20 cellular contexts compared by ENCODE assay signal in the genomic region with DNA sequence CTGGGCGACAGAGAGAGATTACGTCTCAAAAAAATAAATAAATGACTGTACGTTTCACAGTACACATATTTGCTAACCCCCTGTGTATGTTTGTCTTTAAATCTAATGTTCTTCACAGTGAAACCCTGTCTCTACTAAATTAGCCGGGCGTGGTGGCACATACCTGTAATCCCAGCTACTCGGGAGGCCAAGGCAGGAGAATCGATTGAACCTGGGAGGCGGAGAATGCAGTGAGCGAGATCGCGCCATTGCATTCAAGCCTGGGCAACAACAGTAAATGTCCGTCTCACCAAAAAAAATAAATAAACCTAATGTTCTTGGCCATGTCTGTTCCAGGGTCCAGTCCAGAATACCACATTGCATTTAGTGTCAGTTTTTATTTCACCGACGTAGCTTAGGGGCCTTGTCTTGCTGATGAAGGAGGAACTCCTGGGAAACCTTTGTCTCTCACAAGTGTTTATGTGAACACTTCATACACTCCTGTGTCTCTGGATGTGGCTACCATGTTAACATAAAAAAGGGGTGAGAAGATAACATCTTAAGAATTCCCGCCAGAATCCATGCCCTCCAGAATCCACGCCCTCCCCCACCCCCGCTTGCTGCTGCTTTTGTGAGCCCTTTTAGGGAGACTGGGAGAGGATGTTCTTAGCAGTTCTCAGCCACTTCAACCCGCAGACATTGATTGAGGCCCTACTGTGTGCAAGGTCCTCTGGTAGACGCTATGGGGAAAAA. TPM values are rescaled to one million over a fixed set of nuclear protein-coding genes. Genes with fewer than 3 reads are reported as not detected.
DNase-seq lines count a peak whose midpoint lies in the region; ATAC-seq and TF ChIP-seq lines count a peak whose summit lies in the region.
"Had no signal": no experiment of that assay in that cellular context is flagged by ENCODE, and none has a peak within 500 bp of the region (broad histone marks: within the 10 kb centered on the region; RNA-seq: fewer than 3 reads in every experiment).

No MANE protein-coding gene starts in this region.

- no peak overlapping the region for H3K4me3 Mint-ChIP-seq in activated B cell treated with CpG ODN at 0.5 μM for 24 hours
- H3K4me3 Mint-ChIP-seq in memory B cell, result no peak overlapping the region
- no peak overlapping the region for H3K4me3 Mint-ChIP-seq in activated naive CD8-positive, alpha-beta T cell treated with anti-CD3 and anti-CD28 coated beads for 36 hours
- H3K4me3 Mint-ChIP-seq: HFFc6, T-cell had no signal

- CTCF ChIA-PET in HEK293T (lab: Yijun Ruan, JAX) (no interaction called here), activated B cell treated with CpG ODN at 0.5 μM for 24 hours (lab: Charles Lee) (no interaction called here)

- TF ChIP-seq CTCF in activated B cell treated with CpG ODN at 0.5 μM for 24 hours (IDR thresholded peaks at IDR 0.05), result no peak

- H3K4me1 Mint-ChIP-seq in activated B cell treated with CpG ODN at 0.5 μM for 24 hours (peaks cover 48% of the 10 kb centered on the region), memory B cell (peaks cover 27% of the 10 kb centered on the region)
- H3K4me1 Mint-ChIP-seq in activated naive CD8-positive, alpha-beta T cell treated with anti-CD3 and anti-CD28 coated beads for 36 hours, result peaks cover 9% of the 10 kb centered on the region

- H3K9me3 Mint-ChIP-seq in activated B cell treated with CpG ODN at 0.5 μM for 24 hours (no peaks in the 10 kb centered on the region), memory B cell (no peaks in the 10 kb centered on the region)
- no peaks in the 10 kb centered on the region for H3K9me3 Mint-ChIP-seq in activated naive CD8-positive, alpha-beta T cell treated with anti-CD3 and anti-CD28 coated beads for 36 hours
- H3K9me3 Mint-ChIP-seq: HFFc6, T-cell had no signal

- H3K27ac Mint-ChIP-seq in activated B cell treated with CpG ODN at 0.5 μM for 24 hours (peak overlapping the region; percentile 73), memory B cell (peak overlapping the region; percentile 52)
- no peak overlapping the region for H3K27ac Mint-ChIP-seq in activated naive CD8-positive, alpha-beta T cell treated with anti-CD3 and anti-CD28 coated beads for 36 hours
- H3K27ac Mint-ChIP-seq: HFFc6, T-cell had no signal

- POLR2A ChIA-PET in HEK293T (lab: Yijun Ruan, JAX), result interaction anchor here (1.5 kb wide), 1 partner anchor 66 kb away, joined by 3 read pairs; a partner anchor contains a TSS
- POLR2A ChIA-PET in activated B cell treated with CpG ODN at 0.5 μM for 24 hours (lab: Charles Lee), result interaction anchor here (0.9 to 4.0 kb wide), 5 partner anchors 9 to 21 kb away, joined by 3 to 28 read pairs (median 4); no protein-coding TSS in a partner anchor

- intact Hi-C loops in activated B cell treated with CpG ODN at 0.5 μM for 24 hours (cut with micrococcal nuclease), result no loop called here

- ATAC-seq in activated B cell treated with CpG ODN at 0.5 μM for 24 hours (ENCODE audit: low read depth) (no peak), memory B cell (ENCODE audit: low read depth) (no peak), GM19328 (IDR thresholded peaks at IDR 0.05; ENCODE audit: unreplicated experiment) (no peak)
- ATAC-seq: SK-N-SH treated with all-trans-retinoic acid at 6 μM for 48 hours, T-cell had no signal

- DNase-seq in ELF-1 (ENCODE audit: low read depth, low spot score) (peak; percentile 75), HEK293T (ENCODE audit: extremely low spot score) (no peak), activated B cell treated with CpG ODN at 0.5 μM for 24 hours (no peak), memory B cell (ENCODE audit: low spot score in 2 of 2) (no peak), NCI-H2107 (lab: John Stamatoyannopoulos, UW) (no peak)
- no peak for DNase-seq in activated naive CD8-positive, alpha-beta T cell treated with anti-CD3 and anti-CD28 coated beads for 36 hours
- DNase-seq in activated CD4-positive, CD25-positive, alpha-beta regulatory T cell (lab: John Stamatoyannopoulos, UW), result no peak
- DNase-seq: C1 segment of cervical spinal cord, DND-41, HFFc6, MG63, NCI-H1092, NCI-H1436 treated with DMSO at 0.1 percent for 48 hours, NCI-H2029, NCI-H510A, NCI-H748 treated with DMSO at 0.1 percent for 48 hours, SIG-M5, T-cell had no signal

- H3K36me3 Mint-ChIP-seq in activated B cell treated with CpG ODN at 0.5 μM for 24 hours (ENCODE audit: low read depth) (peaks cover 1% of the 10 kb centered on the region), memory B cell (no peaks in the 10 kb centered on the region)
- H3K36me3 Mint-ChIP-seq in activated naive CD8-positive, alpha-beta T cell treated with anti-CD3 and anti-CD28 coated beads for 36 hours, result no peaks in the 10 kb centered on the region
- H3K36me3 Mint-ChIP-seq: T-cell had no signal

- H3K27me3 Mint-ChIP-seq in activated B cell treated with CpG ODN at 0.5 μM for 24 hours (no peaks in the 10 kb centered on the region), memory B cell (no peaks in the 10 kb centered on the region)
- H3K27me3 Mint-ChIP-seq in activated naive CD8-positive, alpha-beta T cell treated with anti-CD3 and anti-CD28 coated beads for 36 hours, result no peaks in the 10 kb centered on the region
- H3K27me3 Mint-ChIP-seq: T-cell had no signal

TF ChIP-seq in HEK293T, 16 proteins besides CTCF, POLR2A, EP300 and RAD21:
- TF ChIP-seq L3MBTL2 (conservative IDR thresholded peaks at IDR 0.05) (peak; percentile 39; the same call in 1 of the 2 replicates), BHLHE40 (IDR thresholded peaks at IDR 0.05; ENCODE audit: borderline replicate concordance) (no peak)

RNA-seq across cellular contexts. Expression of a gene that starts 5.0 kb away (rescaled TPM):
- total RNA-seq in activated B cell treated with CpG ODN at 0.5 μM for 24 hours, result 0.91 and 1.7 TPM in 2 replicates
- total RNA-seq in activated naive CD8-positive, alpha-beta T cell treated with anti-CD3 and anti-CD28 coated beads for 36 hours, result 1 to 10 TPM; 2.1 to 2.3 TPM

RNA-seq across cellular contexts. Expression of a gene that starts 29.2 kb away (rescaled TPM):
- total RNA-seq in activated B cell treated with CpG ODN at 0.5 μM for 24 hours, result 129 and 135 TPM in 2 replicates
- total RNA-seq in activated naive CD8-positive, alpha-beta T cell treated with anti-CD3 and anti-CD28 coated beads for 36 hours, result 100 to 1,000 TPM; 184 to 193 TPM
